ENCODE assay signal across 14 cellular contexts in genomic region chr15:33069161-33069560, GRCh38.
DNase-seq lines count a peak whose midpoint lies in the region; ATAC-seq and TF ChIP-seq lines count a peak whose summit lies in the region.
"Had no signal": no experiment of that assay in that cellular context is flagged by ENCODE, and none has a peak within 500 bp of the region (broad histone marks: within the 10 kb centered on the region; RNA-seq: fewer than 3 reads in every experiment).

No MANE protein-coding gene starts in this region.

- no peak overlapping the region for H3K27ac Mint-ChIP-seq in activated CD8-positive, alpha-beta T cell treated with anti-CD3 and anti-CD28 coated beads, Interleukin-2, amount 10 ng/mL, durations not matched to agents 7 days and 5 days
- H3K27ac Mint-ChIP-seq: activated T-helper 2 cell treated with anti-CD3 and anti-CD28 coated beads, Interferon-gamma antibody, Interleukin-2, Interleukin-4, amounts not matched to agents 10 μg/mL and 5 μg/mL and 100 μg/mL, durations not matched to agents 14 hours and 24 hours and 36 hours had no signal

- no peaks in the 10 kb centered on the region for H3K9me2 ChIP-seq in hepatocyte (replicated peaks; ENCODE audit: insufficient read depth)

- H3K4me1 ChIP-seq in BLaER1 treated with 17β-estradiol and CSF1 and Interleukin-3, amounts not matched to agents 10 nM and 100 nM, result peaks cover 21 to 43% (median 23%) of the 10 kb centered on the region in 10 experiments
- H3K4me1 ChIP-seq in hepatocyte (ENCODE audit: insufficient read depth), result peaks cover 29% of the 10 kb centered on the region
- H3K4me1 ChIP-seq in parathyroid adenoma, result peaks cover 11% of the 10 kb centered on the region

- POLR2A ChIA-PET in RWPE1 (lab: Yijun Ruan, JAX; ENCODE audit: low non-redundant PET), result no interaction called here
- POLR2A ChIA-PET in activated CD8-positive, alpha-beta T cell treated with anti-CD3 and anti-CD28 coated beads, Interleukin-2, amount 10 ng/mL, durations not matched to agents 7 days and 5 days (lab: Charles Lee), result no interaction called here

- peaks cover 0 to 98% (median 0%) of the 10 kb centered on the region in 11 experiments; a peak in 4 of 22 replicates for H4K20me1 ChIP-seq in BLaER1 treated with 17β-estradiol and CSF1 and Interleukin-3, amounts not matched to agents 10 nM and 100 nM
- no peaks in the 10 kb centered on the region for H4K20me1 ChIP-seq in hepatocyte (ENCODE audit: insufficient read depth, poor library complexity, severe bottlenecking)

- H3K9ac ChIP-seq in BLaER1 treated with 17β-estradiol and CSF1 and Interleukin-3, amounts not matched to agents 10 nM and 100 nM, result peak overlapping the region in 2 of 11 experiments; percentile 59 to 68; a peak in 4 of 22 replicates
- H3K9ac ChIP-seq in parathyroid adenoma, result no peak overlapping the region

- ATAC-seq in activated CD8-positive, alpha-beta T cell treated with anti-CD3 and anti-CD28 coated beads, Interleukin-2, amount 10 ng/mL, durations not matched to agents 7 days and 5 days, result no peak
- no peak for ATAC-seq in HG03196 (IDR thresholded peaks at IDR 0.05; ENCODE audit: unreplicated experiment)

- no peaks in the 10 kb centered on the region for H3K36me3 Mint-ChIP-seq in activated CD8-positive, alpha-beta T cell treated with anti-CD3 and anti-CD28 coated beads, Interleukin-2, amount 10 ng/mL, durations not matched to agents 7 days and 5 days (ENCODE audit: low read depth)

- TF ChIP-seq CTCF in RWPE1 (conservative IDR thresholded peaks at IDR 0.05; ENCODE audit: low read depth) (no peak), hepatocyte (IDR thresholded peaks at IDR 0.05; ENCODE audit: poor library complexity) (no peak), parathyroid adenoma (IDR thresholded peaks at IDR 0.05) (no peak)

- no peak overlapping the region for H3K4me3 ChIP-seq in BLaER1 treated with 17β-estradiol and CSF1 and Interleukin-3, amounts not matched to agents 10 nM and 100 nM
- H3K4me3 ChIP-seq in hepatocyte, result no peak overlapping the region
- no peak overlapping the region for H3K4me3 ChIP-seq in parathyroid adenoma (ENCODE audit: low read depth, low read length)

- peaks cover 10% of the 10 kb centered on the region for H3K4me1 Mint-ChIP-seq in activated CD8-positive, alpha-beta T cell treated with anti-CD3 and anti-CD28 coated beads, Interleukin-2, amount 10 ng/mL, durations not matched to agents 7 days and 5 days (ENCODE audit: low read depth)

- no peak overlapping the region for H3K4me3 Mint-ChIP-seq in activated CD8-positive, alpha-beta T cell treated with anti-CD3 and anti-CD28 coated beads, Interleukin-2, amount 10 ng/mL, durations not matched to agents 7 days and 5 days

- no peaks in the 10 kb centered on the region for H3K9me3 Mint-ChIP-seq in activated CD8-positive, alpha-beta T cell treated with anti-CD3 and anti-CD28 coated beads, Interleukin-2, amount 10 ng/mL, durations not matched to agents 7 days and 5 days (ENCODE audit: insufficient read depth)
- H3K9me3 Mint-ChIP-seq: activated T-helper 2 cell treated with anti-CD3 and anti-CD28 coated beads, Interferon-gamma antibody, Interleukin-2, Interleukin-4, amounts not matched to agents 10 μg/mL and 5 μg/mL and 100 μg/mL, durations not matched to agents 14 hours and 24 hours and 36 hours; naive thymus-derived CD8-positive, alpha-beta T cell had no signal

- H3K27me3 Mint-ChIP-seq in activated CD8-positive, alpha-beta T cell treated with anti-CD3 and anti-CD28 coated beads, Interleukin-2, amount 10 ng/mL, durations not matched to agents 7 days and 5 days (ENCODE audit: low read depth), result peaks cover 7% of the 10 kb centered on the region

- H3K4me2 ChIP-seq in BLaER1 treated with 17β-estradiol and CSF1 and Interleukin-3, amounts not matched to agents 10 nM and 100 nM, result peak overlapping the region; percentile 59 to 93 (median 73); a peak in 18 of 22 replicates
- H3K4me2 ChIP-seq in hepatocyte (peak overlapping the region; percentile 50), parathyroid adenoma (ENCODE audit: low read length) (peak overlapping the region; percentile 81)

- H3K27me3 ChIP-seq in BLaER1 treated with 17β-estradiol and CSF1 and Interleukin-3, amounts not matched to agents 10 nM and 100 nM, result no peaks in the 10 kb centered on the region
- H3K27me3 ChIP-seq in hepatocyte (no peaks in the 10 kb centered on the region), parathyroid adenoma (ENCODE audit: control insufficient read depth, insufficient read depth, low read length) (no peaks in the 10 kb centered on the region)

- CTCF ChIA-PET in RWPE1 (lab: Yijun Ruan, JAX), result interaction anchor here (0.8 kb wide), 1 partner anchor 21 kb away, joined by 4 read pairs; no protein-coding TSS in a partner anchor
- CTCF ChIA-PET in activated CD8-positive, alpha-beta T cell treated with anti-CD3 and anti-CD28 coated beads, Interleukin-2, amount 10 ng/mL, durations not matched to agents 7 days and 5 days (lab: Charles Lee), result no interaction called here

- peak overlapping the region in 5 of 11 experiments; percentile 60 to 84 (median 65); a peak in 8 of 22 replicates for H3K27ac ChIP-seq in BLaER1 treated with 17β-estradiol and CSF1 and Interleukin-3, amounts not matched to agents 10 nM and 100 nM
- H3K27ac ChIP-seq in RWPE1 (peak overlapping the region; percentile 76), hepatocyte (no peak overlapping the region), parathyroid adenoma (peak overlapping the region; percentile 68)

- H3K79me2 ChIP-seq in hepatocyte (no peaks in the 10 kb centered on the region), parathyroid adenoma (no peaks in the 10 kb centered on the region)

- peaks cover 0 to 65% (median 0%) of the 10 kb centered on the region in 11 experiments; a peak in 4 of 22 replicates for H3K36me3 ChIP-seq in BLaER1 treated with 17β-estradiol and CSF1 and Interleukin-3, amounts not matched to agents 10 nM and 100 nM
- no peaks in the 10 kb centered on the region for H3K36me3 ChIP-seq in hepatocyte (replicated peaks; ENCODE audit: insufficient read depth, low read depth)
- no peaks in the 10 kb centered on the region for H3K36me3 ChIP-seq in parathyroid adenoma (ENCODE audit: control insufficient read depth, insufficient read depth, low read length)
- H3K36me3 ChIP-seq: spleen had no signal

- no peak for DNase-seq in RWPE1 (ENCODE audit: low spot score)
- DNase-seq in hepatocyte (ENCODE audit: low spot score), result no peak
- no peak for DNase-seq in activated CD8-positive, alpha-beta T cell treated with anti-CD3 and anti-CD28 coated beads, Interleukin-2, amount 10 ng/mL, durations not matched to agents 7 days and 5 days
- DNase-seq in RPMI8226, result no peak
- no peak for DNase-seq in mesenteric fat pad (ENCODE audit: low spot score)
- DNase-seq: aorta; dermis blood vessel endothelial cell; naive thymus-derived CD8-positive, alpha-beta T cell; spleen; T-helper 9 cell had no signal

- 0 out of 22 replicates have a peak, but pooled peaks cover 0 to 3% (median 0%) of the 10 kb centered on the region in 11 experiments for H3K9me3 ChIP-seq in BLaER1 treated with 17β-estradiol and CSF1 and Interleukin-3, amounts not matched to agents 10 nM and 100 nM (replicated peaks in 1 of 11)
- H3K9me3 ChIP-seq in hepatocyte (ENCODE audit: low read depth) (no peaks in the 10 kb centered on the region), parathyroid adenoma (ENCODE audit: control insufficient read depth, low read length) (no peaks in the 10 kb centered on the region)
- H3K9me3 ChIP-seq: spleen had no signal

- H2AFZ ChIP-seq in hepatocyte (no peak overlapping the region), parathyroid adenoma (no peak overlapping the region)
